Comparison of ENCODE assay signal across 9 cellular contexts in the genomic region with DNA sequence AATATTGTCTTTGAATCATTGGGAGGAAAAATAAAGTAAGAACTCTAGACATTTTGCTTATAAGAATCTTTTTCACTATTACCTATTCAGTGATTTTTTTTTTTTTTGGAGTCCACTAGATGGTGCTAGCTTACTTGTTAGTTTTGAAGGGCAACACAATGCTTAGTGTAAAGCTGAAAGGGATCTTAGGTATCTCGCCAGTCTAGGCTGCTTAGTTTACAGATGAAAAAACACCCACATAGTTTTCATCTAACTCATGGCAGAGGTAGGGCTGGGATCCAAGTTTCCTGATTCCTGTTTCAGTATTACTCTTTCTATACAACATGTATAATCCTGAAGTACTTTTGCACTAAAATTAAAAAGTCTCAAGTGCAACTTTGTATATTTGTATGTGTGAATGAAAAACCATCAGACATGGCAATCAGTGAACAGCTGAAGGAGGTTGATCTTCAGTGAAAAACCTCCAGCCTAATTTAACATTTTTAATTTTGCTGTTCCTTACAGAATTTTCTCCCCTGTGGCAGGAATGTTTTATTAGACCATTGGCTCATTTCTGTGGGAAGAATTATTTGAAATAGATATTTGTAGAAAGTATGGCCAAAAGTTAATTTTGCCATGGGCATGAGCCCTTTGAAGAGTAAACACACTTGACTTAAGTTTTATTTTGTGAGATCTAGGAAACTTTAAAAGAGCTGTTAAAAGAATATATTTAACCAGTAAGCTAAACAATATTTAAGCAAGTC. TPM values are rescaled to one million over a fixed set of nuclear protein-coding genes. Genes with fewer than 3 reads are reported as not detected.
DNase-seq lines count a peak whose midpoint lies in the region; ATAC-seq and TF ChIP-seq lines count a peak whose summit lies in the region.
"Had no signal": no experiment of that assay in that cellular context is flagged by ENCODE, and none has a peak within 500 bp of the region (broad histone marks: within the 10 kb centered on the region; RNA-seq: fewer than 3 reads in every experiment).

No MANE protein-coding gene starts in this region.

- no peaks in the 10 kb centered on the region for H3K36me3 ChIP-seq in CD4-positive, alpha-beta memory T cell (ENCODE audit: insufficient read depth, low read length)
- H3K36me3 ChIP-seq in mammary epithelial cell (ENCODE audit: insufficient read depth, low read length): no peaks in the 10 kb centered on the region
- H3K36me3 ChIP-seq in mesenchymal stem cell (ENCODE audit: control insufficient read depth in 1 of 2, insufficient read depth in 2 of 2, low read depth in 1 of 2, low read length in 2 of 2): no peaks in the 10 kb centered on the region

- no peak overlapping the region for H4K91ac ChIP-seq in mesenchymal stem cell (ENCODE audit: low read length)

- peak overlapping the region; percentile 2 for H2AFZ ChIP-seq in mammary epithelial cell (ENCODE audit: low read depth, low read length)
- no peak overlapping the region for H2AFZ ChIP-seq in mesenchymal stem cell (ENCODE audit: low read depth, low read length)

- H3K4me1 Mint-ChIP-seq in CD4-positive, alpha-beta memory T cell: no peaks in the 10 kb centered on the region
- H3K4me1 Mint-ChIP-seq: IgD-negative memory B cell had no signal

- no peaks in the 10 kb centered on the region for H3K79me2 ChIP-seq in mammary epithelial cell (ENCODE audit: insufficient read depth, low read length)

- no peak overlapping the region for H3K27ac ChIP-seq in CD4-positive, alpha-beta memory T cell (ENCODE audit: low read depth, low read length)
- H3K27ac ChIP-seq in mammary epithelial cell (ENCODE audit: insufficient read depth, low read depth, low read length): no peak overlapping the region
- peak overlapping the region; percentile 53 for H3K27ac ChIP-seq in mesenchymal stem cell (ENCODE audit: low read length, poor library complexity, severe bottlenecking)

- no peak overlapping the region for H3K4me3 Mint-ChIP-seq in CD4-positive, alpha-beta memory T cell
- H3K4me3 Mint-ChIP-seq: IgD-negative memory B cell had no signal

- H2BK120ac ChIP-seq in mesenchymal stem cell (ENCODE audit: low read depth, low read length): no peak overlapping the region

- intact Hi-C loops in CD4-positive, alpha-beta memory T cell (cut with micrococcal nuclease): no loop called here
- intact Hi-C loops in mammary epithelial cell (cut with micrococcal nuclease): loop anchor here (1.0 to 10.0 kb wide), 3 partner anchors 345 to 838 kb away; no protein-coding TSS in a partner anchor

- no peaks in the 10 kb centered on the region for H4K20me1 ChIP-seq in mammary epithelial cell (ENCODE audit: insufficient read depth, low read length)

- H3K27ac Mint-ChIP-seq in CD4-positive, alpha-beta memory T cell: no peak overlapping the region
- H3K27ac Mint-ChIP-seq: IgD-negative memory B cell had no signal

- no peak overlapping the region for H2AK5ac ChIP-seq in mesenchymal stem cell (ENCODE audit: low read length, severe bottlenecking)

- H3K27me3 Mint-ChIP-seq in CD4-positive, alpha-beta memory T cell: no peaks in the 10 kb centered on the region
- H3K27me3 Mint-ChIP-seq: IgD-negative memory B cell had no signal

- H3K9me3 ChIP-seq in CD4-positive, alpha-beta memory T cell (ENCODE audit: control insufficient read depth in 1 of 2, low read length in 2 of 2): no peaks in the 10 kb centered on the region
- H3K9me3 ChIP-seq in mammary epithelial cell (replicated peaks; ENCODE audit: insufficient read depth, low read length) (no peaks in the 10 kb centered on the region), mesenchymal stem cell (ENCODE audit: control insufficient read depth, low read length) (no peaks in the 10 kb centered on the region)

- no peak overlapping the region for H2BK12ac ChIP-seq in mesenchymal stem cell (ENCODE audit: low read length in 2 of 2)

- peak; percentile 34 to 62 for TF ChIP-seq CTCF in mammary epithelial cell (conservative IDR thresholded peaks at IDR 0.05 in 1 of 2, IDR thresholded peaks at IDR 0.05 in 1 of 2; ENCODE audit: extremely low read depth in 1 of 2, insufficient read depth in 1 of 2, low read depth in 1 of 2, low read length in 2 of 2)

- no peaks in the 10 kb centered on the region for H3K4me1 ChIP-seq in CD4-positive, alpha-beta memory T cell (ENCODE audit: insufficient read depth, low read length)
- H3K4me1 ChIP-seq in mammary epithelial cell (ENCODE audit: insufficient read depth, low read length): no peaks in the 10 kb centered on the region
- H3K4me1 ChIP-seq in mesenchymal stem cell (ENCODE audit: control insufficient read depth, insufficient read depth, low read depth, low read length): no peaks in the 10 kb centered on the region

- H3K79me1 ChIP-seq in mesenchymal stem cell (replicated peaks; ENCODE audit: low read length, poor library complexity, severe bottlenecking): no peaks in the 10 kb centered on the region

- peak in 3 of 5 donors; percentile 0 to 5 (median 4) for DNase-seq in CD4-positive, alpha-beta memory T cell
- DNase-seq in NCI-H526 (lab: John Stamatoyannopoulos, UW) (peak; percentile 40 to 75), mammary epithelial cell (peak; percentile 89), mesenchymal stem cell (peak; percentile 78)
- DNase-seq in stimulated activated naive CD4-positive, alpha-beta T cell (lab: John Stamatoyannopoulos, UW): no peak
- no peak for DNase-seq in stimulated activated CD4-positive, alpha-beta T cell treated with anti-CD3 and anti-CD28 coated beads, Interleukin-2, amount 100 ng/mL, for 48 hours

- WGBS in mammary epithelial cell (ENCODE audit: low coverage, missing lambda C conversion rate): 0% methylated on average over 1 of the region's 1 CpG
- WGBS in mesenchymal stem cell: no CpG with 5 or more reads among the region's 1 CpG

- no peak overlapping the region for H3K14ac ChIP-seq in mesenchymal stem cell (ENCODE audit: low read length in 2 of 2)

- in situ Hi-C loops in mammary epithelial cell (cut with MboI; ENCODE audit: low sequenced_read_pairs in 2 of 2): loop anchor here (10.0 kb wide), 1 partner anchor 368 kb away; no protein-coding TSS in a partner anchor

- no peak overlapping the region for H3K4me3 ChIP-seq in CD4-positive, alpha-beta memory T cell (ENCODE audit: low read length in 2 of 2)
- H3K4me3 ChIP-seq in mammary epithelial cell (replicated peaks in 1 of 3; ENCODE audit: insufficient read depth in 1 of 3, low read depth in 2 of 3, low read length in 3 of 3): no peak overlapping the region
- no peak overlapping the region for H3K4me3 ChIP-seq in mesenchymal stem cell (ENCODE audit: insufficient read depth in 1 of 2, low read depth in 1 of 2, low read length in 2 of 2)

- H3K36me3 Mint-ChIP-seq in CD4-positive, alpha-beta memory T cell: no peaks in the 10 kb centered on the region
- H3K36me3 Mint-ChIP-seq: IgD-negative memory B cell had no signal

- H2BK5ac ChIP-seq in mesenchymal stem cell (ENCODE audit: low read depth, low read length, poor library complexity, severe bottlenecking): no peak overlapping the region

- no peak overlapping the region for H3K18ac ChIP-seq in mesenchymal stem cell (ENCODE audit: low read depth in 1 of 2, low read length in 2 of 2)

- peak overlapping the region; percentile 44 for H3K4me2 ChIP-seq in mammary epithelial cell (ENCODE audit: insufficient read depth, low read depth, low read length)
- H3K4me2 ChIP-seq in mesenchymal stem cell (ENCODE audit: low read length, poor library complexity, severe bottlenecking): no peak overlapping the region

- no peak overlapping the region for H4K8ac ChIP-seq in mesenchymal stem cell (ENCODE audit: low read length)

- no peak overlapping the region for H3K4ac ChIP-seq in mesenchymal stem cell (ENCODE audit: low read depth in 1 of 2, low read length in 2 of 2)

- POLR2A ChIA-PET in CD4-positive, alpha-beta memory T cell (lab: Charles Lee; ENCODE audit: partially characterized antibody): no interaction called here

- H3K9ac ChIP-seq in mammary epithelial cell (ENCODE audit: insufficient read depth, low read length) (peak overlapping the region; percentile 1), mesenchymal stem cell (ENCODE audit: low read length) (no peak overlapping the region)

- dilution Hi-C loops in mammary epithelial cell (cut with HindIII; ENCODE audit: low sequenced_read_pairs): no loop called here

- no TSS peak for BruUV-seq in mammary epithelial cell (replicated peaks; lab: Mats Ljungman, UMichigan)

- no peaks in the 10 kb centered on the region for H3K9me3 Mint-ChIP-seq in CD4-positive, alpha-beta memory T cell
- H3K9me3 Mint-ChIP-seq: IgD-negative memory B cell had no signal

- peak; percentile 78 for ATAC-seq in GM19395 (IDR thresholded peaks at IDR 0.05; ENCODE audit: unreplicated experiment)
- peak; percentile 85 for ATAC-seq in HG03565 (IDR thresholded peaks at IDR 0.05; ENCODE audit: unreplicated experiment)

- no peaks in the 10 kb centered on the region for H3K27me3 ChIP-seq in CD4-positive, alpha-beta memory T cell (ENCODE audit: insufficient read depth, low read length)
- H3K27me3 ChIP-seq in mammary epithelial cell (ENCODE audit: insufficient read depth, low read length) (no peaks in the 10 kb centered on the region), mesenchymal stem cell (ENCODE audit: control insufficient read depth in 1 of 2, insufficient read depth in 1 of 2, low read length in 2 of 2) (no peaks in the 10 kb centered on the region)

- CTCF ChIA-PET in CD4-positive, alpha-beta memory T cell (lab: Charles Lee; ENCODE audit: partially characterized antibody): no interaction called here
- CTCF ChIA-PET in mammary epithelial cell (lab: Charles Lee; ENCODE audit: low non-redundant PET): interaction anchor here (0.6 to 0.7 kb wide), 2 partner anchors 319 to 844 kb away, joined by 4 to 6 read pairs; no protein-coding TSS in a partner anchor

- H2BK15ac ChIP-seq in mesenchymal stem cell (ENCODE audit: low read depth, poor library complexity, severe bottlenecking): no peak overlapping the region

- H3K23ac ChIP-seq in mesenchymal stem cell (ENCODE audit: low read length in 2 of 2): no peak overlapping the region

RNA-seq across cellular contexts. Expression of gene LRRIQ1, which starts 40.7 kb away (rescaled TPM):
- not detected for total RNA-seq in CD4-positive, alpha-beta memory T cell
- polyA plus RNA-seq in CD4-positive, alpha-beta memory T cell: not detected
- total RNA-seq in mammary epithelial cell: 1 to 10 TPM in 1 of 2 donors, under 1 TPM in 1; 0.99 to 2.2 TPM
- 0.29 TPM for polyA plus RNA-seq in mammary epithelial cell
- polyA minus RNA-seq in mammary epithelial cell: not detected
- 0.81 TPM for polyA plus RNA-seq in mesenchymal stem cell (2013, experiment 1 of 2)
- 0.84 TPM for polyA plus RNA-seq in mesenchymal stem cell (2013, experiment 2 of 2)
- polyA plus RNA-seq: IgD-negative memory B cell had no signal

RNA-seq across cellular contexts. Expression of gene TSPAN19, which starts 40.8 kb away (rescaled TPM):
- total RNA-seq in CD4-positive, alpha-beta memory T cell: not detected
- polyA plus RNA-seq in CD4-positive, alpha-beta memory T cell: not detected
- under 1 TPM; 0.67 to 0.68 TPM for total RNA-seq in mammary epithelial cell
- 0.09 TPM for polyA plus RNA-seq in mammary epithelial cell
- polyA minus RNA-seq in mammary epithelial cell: not detected
- polyA plus RNA-seq in mesenchymal stem cell (2013, experiment 1 of 2): 0.21 TPM
- 0.37 TPM for polyA plus RNA-seq in mesenchymal stem cell (2013, experiment 2 of 2)
- polyA plus RNA-seq: IgD-negative memory B cell had no signal

Comparison
In these comparisons a context has a peak if more than half of its experiments do, and no peak if none do; other contexts are left out.
1. DNase-seq: peak in CD4-positive, alpha-beta memory T cell (3 of 5), NCI-H526 (2 of 2), mammary epithelial cell (single experiment) and mesenchymal stem cell (single experiment); none in stimulated activated naive CD4-positive, alpha-beta T cell (0 of 6) and stimulated activated CD4-positive, alpha-beta T cell treated with anti-CD3 and anti-CD28 coated beads, Interleukin-2, amount 100 ng/mL, for 48 hours (0 of 2).